Comparison of ENCODE assay signal across 23 cellular contexts in genomic region chr1:58900401-58900800, GRCh38.
DNase-seq lines count a peak whose midpoint lies in the region; ATAC-seq and TF ChIP-seq lines count a peak whose summit lies in the region.
"Had no signal": no experiment of that assay in that cellular context is flagged by ENCODE, and none has a peak within 500 bp of the region (broad histone marks: within the 10 kb centered on the region; RNA-seq: fewer than 3 reads in every experiment).

No MANE protein-coding gene starts in this region.

- H3K9me2 ChIP-seq in hepatocyte (replicated peaks; ENCODE audit: insufficient read depth) = no peaks in the 10 kb centered on the region

- no peak overlapping the region for H3K4me3 Mint-ChIP-seq in activated T-helper 2 cell treated with anti-CD3 and anti-CD28 coated beads, Interferon-gamma antibody, Interleukin-2, Interleukin-4, amounts not matched to agents 10 μg/mL and 5 μg/mL and 100 μg/mL, durations not matched to agents 14 hours and 24 hours and 36 hours (ENCODE audit: low read depth)
- H3K4me3 Mint-ChIP-seq: activated CD4-positive, alpha-beta T cell treated with anti-CD3 and anti-CD28 coated beads, Interleukin-2, amount 10 ng/mL, durations not matched to agents 24 days and 14 days; memory B cell; T-cell had no signal

- TF ChIP-seq POLR2A in vagina (IDR thresholded peaks at IDR 0.05) = no peak

- no peaks in the 10 kb centered on the region for H3K9me3 Mint-ChIP-seq in activated T-helper 2 cell treated with anti-CD3 and anti-CD28 coated beads, Interferon-gamma antibody, Interleukin-2, Interleukin-4, amounts not matched to agents 10 μg/mL and 5 μg/mL and 100 μg/mL, durations not matched to agents 14 hours and 24 hours and 36 hours
- H3K9me3 Mint-ChIP-seq: activated CD4-positive, alpha-beta T cell treated with anti-CD3 and anti-CD28 coated beads, Interleukin-2, amount 10 ng/mL, durations not matched to agents 24 days and 14 days; memory B cell; T-cell had no signal

- H3K27me3 Mint-ChIP-seq in activated T-helper 2 cell treated with anti-CD3 and anti-CD28 coated beads, Interferon-gamma antibody, Interleukin-2, Interleukin-4, amounts not matched to agents 10 μg/mL and 5 μg/mL and 100 μg/mL, durations not matched to agents 14 hours and 24 hours and 36 hours (ENCODE audit: low read depth) = no peaks in the 10 kb centered on the region
- H3K27me3 Mint-ChIP-seq: activated CD4-positive, alpha-beta T cell treated with anti-CD3 and anti-CD28 coated beads, Interleukin-2, amount 10 ng/mL, durations not matched to agents 24 days and 14 days; memory B cell; T-cell had no signal

- H3K4me2 ChIP-seq in hepatocyte = peak overlapping the region; percentile 27
- H3K4me2 ChIP-seq: BLaER1 had no signal

- H3K27me3 ChIP-seq in cardiac muscle cell (no peaks in the 10 kb centered on the region), hepatocyte (no peaks in the 10 kb centered on the region), rectal smooth muscle tissue (ENCODE audit: control insufficient read depth, insufficient read depth, low read length) (no peaks in the 10 kb centered on the region), vagina (no peaks in the 10 kb centered on the region)
- H3K27me3 ChIP-seq: BLaER1, thyroid gland had no signal

- no peaks in the 10 kb centered on the region for H3K79me2 ChIP-seq in hepatocyte

- H3K4me3 ChIP-seq in cardiac muscle cell = no peak overlapping the region
- no peak overlapping the region for H3K4me3 ChIP-seq in hepatocyte
- no peak overlapping the region for H3K4me3 ChIP-seq in rectal smooth muscle tissue (ENCODE audit: low read length)
- H3K4me3 ChIP-seq in vagina = no peak overlapping the region
- H3K4me3 ChIP-seq: A549, BLaER1, thyroid gland had no signal

- H3K9ac ChIP-seq in rectal smooth muscle tissue (ENCODE audit: low read length) = no peak overlapping the region
- H3K9ac ChIP-seq: BLaER1 had no signal

- H3K4me1 ChIP-seq in cardiac muscle cell (ENCODE audit: low read depth) (peaks cover 40% of the 10 kb centered on the region), hepatocyte (ENCODE audit: insufficient read depth) (peaks cover 64% of the 10 kb centered on the region), rectal smooth muscle tissue (ENCODE audit: control insufficient read depth, insufficient read depth, low read length) (peaks cover 29% of the 10 kb centered on the region), vagina (peaks cover 44% of the 10 kb centered on the region)

- H3K27ac ChIP-seq in cardiac muscle cell (peak overlapping the region; percentile 58), hepatocyte (peak overlapping the region; percentile 92), rectal smooth muscle tissue (ENCODE audit: low read depth, low read length) (peak overlapping the region; percentile 73), vagina (peak overlapping the region; percentile 72)
- H3K27ac ChIP-seq: BLaER1, thyroid gland had no signal

- H3K36me3 Mint-ChIP-seq in activated T-helper 2 cell treated with anti-CD3 and anti-CD28 coated beads, Interferon-gamma antibody, Interleukin-2, Interleukin-4, amounts not matched to agents 10 μg/mL and 5 μg/mL and 100 μg/mL, durations not matched to agents 14 hours and 24 hours and 36 hours (ENCODE audit: low read depth) = no peaks in the 10 kb centered on the region
- H3K36me3 Mint-ChIP-seq: memory B cell, T-cell had no signal

- no peak for ATAC-seq in GM21381 (IDR thresholded peaks at IDR 0.05; ENCODE audit: unreplicated experiment)
- ATAC-seq: A549, Right ventricle myocardium inferior, T-cell had no signal

- peak overlapping the region; percentile 7 for H2AFZ ChIP-seq in hepatocyte

- TF ChIP-seq CTCF in cardiac muscle cell (IDR thresholded peaks at IDR 0.05; ENCODE audit: low read depth, low read length) (no peak), hepatocyte (IDR thresholded peaks at IDR 0.05; ENCODE audit: poor library complexity) (no peak), vagina (IDR thresholded peaks at IDR 0.05) (no peak)

- H3K4me1 Mint-ChIP-seq in activated T-helper 2 cell treated with anti-CD3 and anti-CD28 coated beads, Interferon-gamma antibody, Interleukin-2, Interleukin-4, amounts not matched to agents 10 μg/mL and 5 μg/mL and 100 μg/mL, durations not matched to agents 14 hours and 24 hours and 36 hours (ENCODE audit: low read depth) = peaks cover 35% of the 10 kb centered on the region

- 66% methylated on average over 3 of the region's 3 CpGs for whole genome bisulfite sequencing in hepatocyte (ENCODE audit: low lambda C conversion rate, missing lambda C conversion rate)

- DNase-seq in cardiac muscle cell (ENCODE audit: low read depth in 1 of 2, low spot score in 1 of 2) = no peak
- DNase-seq in cardiac septum (ENCODE audit: low spot score) = no peak
- DNase-seq in hepatocyte (ENCODE audit: low spot score) = no peak
- no peak for DNase-seq in vagina (ENCODE audit: extremely low spot score in 2 of 2)
- DNase-seq in activated T-helper 2 cell treated with anti-CD3 and anti-CD28 coated beads, Interferon-gamma antibody, Interleukin-2, Interleukin-4, amounts not matched to agents 10 μg/mL and 5 μg/mL and 100 μg/mL, durations not matched to agents 14 hours and 24 hours and 36 hours (ENCODE audit: low spot score) = no peak
- DNase-seq in activated CD4-positive, alpha-beta T cell treated with anti-CD3 and anti-CD28 coated beads, Interleukin-2, amount 50 U/mL, for 4 hours = no peak
- DNase-seq: activated CD4-positive, alpha-beta T cell treated with anti-CD3 and anti-CD28 coated beads, Interleukin-2, amount 10 ng/mL, durations not matched to agents 24 days and 14 days; activated CD8-positive, alpha-beta memory T cell treated with anti-CD3 and anti-CD28 coated beads, Interleukin-2, amount 50 U/mL, for 4 hours; activated effector memory CD4-positive, alpha-beta T cell treated with Interleukin-2 at 50 U/mL for 16 hours; effector CD4-positive, alpha-beta T cell; hippocampal formation; islet precursor cell; NCI-H1092 treated with DMSO at 0.1 percent for 48 hours; NCI-H2081 treated with DMSO at 0.1 percent for 48 hours; NCI-H510A treated with DMSO at 0.1 percent for 48 hours; T-cell; thyroid gland had no signal

- intact Hi-C loops in cardiac septum (cut with DNase I) (loop anchor here (5.0 kb wide), 3 partner anchors 83 to 397 kb away; partner anchors contain the start of gene FGGY), vagina (cut with DNase I) (loop anchor here (5.0 kb wide), 1 partner anchor 118 kb away; the partner anchor contains the start of gene JUN)
- intact Hi-C loops in activated T-helper 2 cell treated with anti-CD3 and anti-CD28 coated beads, Interferon-gamma antibody, Interleukin-2, Interleukin-4, amounts not matched to agents 10 μg/mL and 5 μg/mL and 100 μg/mL, durations not matched to agents 14 hours and 24 hours and 36 hours (cut with micrococcal nuclease) = loop anchor here (5.0 kb wide), 3 partner anchors 67 to 242 kb away; no protein-coding TSS in a partner anchor

- no peaks in the 10 kb centered on the region for H4K20me1 ChIP-seq in hepatocyte (ENCODE audit: insufficient read depth, poor library complexity, severe bottlenecking)
- H4K20me1 ChIP-seq: BLaER1 had no signal

- H3K36me3 ChIP-seq in cardiac muscle cell (no peaks in the 10 kb centered on the region), hepatocyte (replicated peaks; ENCODE audit: insufficient read depth, low read depth) (no peaks in the 10 kb centered on the region), rectal smooth muscle tissue (ENCODE audit: control insufficient read depth, insufficient read depth, low read length) (no peaks in the 10 kb centered on the region), vagina (no peaks in the 10 kb centered on the region)
- H3K36me3 ChIP-seq: BLaER1, thyroid gland had no signal

- no peak overlapping the region for H3K27ac Mint-ChIP-seq in activated T-helper 2 cell treated with anti-CD3 and anti-CD28 coated beads, Interferon-gamma antibody, Interleukin-2, Interleukin-4, amounts not matched to agents 10 μg/mL and 5 μg/mL and 100 μg/mL, durations not matched to agents 14 hours and 24 hours and 36 hours
- H3K27ac Mint-ChIP-seq: activated CD4-positive, alpha-beta T cell treated with anti-CD3 and anti-CD28 coated beads, Interleukin-2, amount 10 ng/mL, durations not matched to agents 24 days and 14 days; memory B cell; T-cell had no signal

- no peaks in the 10 kb centered on the region for H3K9me3 ChIP-seq in cardiac muscle cell (ENCODE audit: low read depth)
- no peaks in the 10 kb centered on the region for H3K9me3 ChIP-seq in hepatocyte (ENCODE audit: low read depth)
- H3K9me3 ChIP-seq in vagina = no peaks in the 10 kb centered on the region
- H3K9me3 ChIP-seq: A549, BLaER1, thyroid gland had no signal
